Comparison of ENCODE assay signal across 1 cellular context in the genomic region with DNA sequence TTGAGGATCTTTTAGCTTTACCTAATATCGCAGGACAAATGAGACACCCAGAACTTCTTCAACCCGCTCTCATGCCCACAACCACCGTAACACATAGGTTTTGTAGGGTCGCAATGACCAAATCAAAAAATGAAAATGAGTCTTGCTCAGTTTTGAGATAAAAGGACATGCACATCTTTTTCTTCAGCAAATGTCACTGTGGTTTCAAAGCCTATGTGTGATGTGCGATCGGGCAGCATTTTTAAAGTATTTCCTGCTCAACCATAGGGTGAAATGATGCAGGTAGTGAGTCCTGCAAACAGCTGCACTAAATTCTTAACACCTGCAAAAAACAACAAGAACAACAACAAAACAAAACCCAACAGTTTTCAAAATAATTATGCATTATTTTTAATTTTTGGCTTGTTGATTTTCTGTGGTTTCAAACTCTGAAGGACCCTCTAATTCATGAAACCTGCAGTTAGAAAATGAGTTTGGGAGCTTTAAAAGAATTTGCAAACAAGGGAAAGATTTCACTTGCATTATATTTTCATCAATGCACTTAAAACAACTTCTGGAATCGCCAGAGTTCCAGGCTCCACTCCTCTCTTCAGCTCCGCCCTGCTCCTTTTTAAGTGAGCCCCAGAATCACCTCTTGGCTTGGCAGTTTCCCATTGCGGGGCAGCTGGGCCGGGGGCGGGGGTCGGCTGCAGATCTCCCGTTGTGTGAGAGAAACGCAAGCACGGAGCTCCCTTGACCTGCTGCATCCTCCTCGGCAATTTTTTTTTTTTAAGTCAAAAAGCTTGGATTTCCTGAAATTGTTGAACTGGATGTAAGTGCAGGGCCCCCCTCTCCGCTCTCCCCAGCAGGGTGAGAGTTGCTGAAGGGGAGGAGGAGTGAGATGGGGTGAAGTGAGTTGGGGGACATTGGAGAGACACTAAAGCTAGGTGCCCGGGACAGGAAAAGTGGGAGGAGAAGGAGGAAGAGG.
TF ChIP-seq lines count a peak whose summit lies in the region.

No MANE protein-coding gene starts in this region.

TF ChIP-seq in WTC11, 78 proteins besides CTCF, POLR2A, EP300 and RAD21 (continued from another document):
- TF ChIP-seq, protein P1, sequence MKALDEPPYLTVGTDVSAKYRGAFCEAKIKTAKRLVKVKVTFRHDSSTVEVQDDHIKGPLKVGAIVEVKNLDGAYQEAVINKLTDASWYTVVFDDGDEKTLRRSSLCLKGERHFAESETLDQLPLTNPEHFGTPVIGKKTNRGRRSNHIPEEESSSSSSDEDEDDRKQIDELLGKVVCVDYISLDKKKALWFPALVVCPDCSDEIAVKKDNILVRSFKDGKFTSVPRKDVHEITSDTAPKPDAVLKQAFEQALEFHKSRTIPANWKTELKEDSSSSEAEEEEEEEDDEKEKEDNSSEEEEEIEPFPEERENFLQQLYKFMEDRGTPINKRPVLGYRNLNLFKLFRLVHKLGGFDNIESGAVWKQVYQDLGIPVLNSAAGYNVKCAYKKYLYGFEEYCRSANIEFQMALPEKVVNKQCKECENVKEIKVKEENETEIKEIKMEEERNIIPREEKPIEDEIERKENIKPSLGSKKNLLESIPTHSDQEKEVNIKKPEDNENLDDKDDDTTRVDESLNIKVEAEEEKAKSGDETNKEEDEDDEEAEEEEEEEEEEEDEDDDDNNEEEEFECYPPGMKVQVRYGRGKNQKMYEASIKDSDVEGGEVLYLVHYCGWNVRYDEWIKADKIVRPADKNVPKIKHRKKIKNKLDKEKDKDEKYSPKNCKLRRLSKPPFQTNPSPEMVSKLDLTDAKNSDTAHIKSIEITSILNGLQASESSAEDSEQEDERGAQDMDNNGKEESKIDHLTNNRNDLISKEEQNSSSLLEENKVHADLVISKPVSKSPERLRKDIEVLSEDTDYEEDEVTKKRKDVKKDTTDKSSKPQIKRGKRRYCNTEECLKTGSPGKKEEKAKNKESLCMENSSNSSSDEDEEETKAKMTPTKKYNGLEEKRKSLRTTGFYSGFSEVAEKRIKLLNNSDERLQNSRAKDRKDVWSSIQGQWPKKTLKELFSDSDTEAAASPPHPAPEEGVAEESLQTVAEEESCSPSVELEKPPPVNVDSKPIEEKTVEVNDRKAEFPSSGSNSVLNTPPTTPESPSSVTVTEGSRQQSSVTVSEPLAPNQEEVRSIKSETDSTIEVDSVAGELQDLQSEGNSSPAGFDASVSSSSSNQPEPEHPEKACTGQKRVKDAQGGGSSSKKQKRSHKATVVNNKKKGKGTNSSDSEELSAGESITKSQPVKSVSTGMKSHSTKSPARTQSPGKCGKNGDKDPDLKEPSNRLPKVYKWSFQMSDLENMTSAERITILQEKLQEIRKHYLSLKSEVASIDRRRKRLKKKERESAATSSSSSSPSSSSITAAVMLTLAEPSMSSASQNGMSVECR (CRISPR knock-in tag; IDR thresholded peaks at IDR 0.05; ENCODE audit: borderline replicate concordance): no peak
- no peak for TF ChIP-seq CREM (CRISPR knock-in tag; IDR thresholded peaks at IDR 0.05)
- TF ChIP-seq, protein P2, sequence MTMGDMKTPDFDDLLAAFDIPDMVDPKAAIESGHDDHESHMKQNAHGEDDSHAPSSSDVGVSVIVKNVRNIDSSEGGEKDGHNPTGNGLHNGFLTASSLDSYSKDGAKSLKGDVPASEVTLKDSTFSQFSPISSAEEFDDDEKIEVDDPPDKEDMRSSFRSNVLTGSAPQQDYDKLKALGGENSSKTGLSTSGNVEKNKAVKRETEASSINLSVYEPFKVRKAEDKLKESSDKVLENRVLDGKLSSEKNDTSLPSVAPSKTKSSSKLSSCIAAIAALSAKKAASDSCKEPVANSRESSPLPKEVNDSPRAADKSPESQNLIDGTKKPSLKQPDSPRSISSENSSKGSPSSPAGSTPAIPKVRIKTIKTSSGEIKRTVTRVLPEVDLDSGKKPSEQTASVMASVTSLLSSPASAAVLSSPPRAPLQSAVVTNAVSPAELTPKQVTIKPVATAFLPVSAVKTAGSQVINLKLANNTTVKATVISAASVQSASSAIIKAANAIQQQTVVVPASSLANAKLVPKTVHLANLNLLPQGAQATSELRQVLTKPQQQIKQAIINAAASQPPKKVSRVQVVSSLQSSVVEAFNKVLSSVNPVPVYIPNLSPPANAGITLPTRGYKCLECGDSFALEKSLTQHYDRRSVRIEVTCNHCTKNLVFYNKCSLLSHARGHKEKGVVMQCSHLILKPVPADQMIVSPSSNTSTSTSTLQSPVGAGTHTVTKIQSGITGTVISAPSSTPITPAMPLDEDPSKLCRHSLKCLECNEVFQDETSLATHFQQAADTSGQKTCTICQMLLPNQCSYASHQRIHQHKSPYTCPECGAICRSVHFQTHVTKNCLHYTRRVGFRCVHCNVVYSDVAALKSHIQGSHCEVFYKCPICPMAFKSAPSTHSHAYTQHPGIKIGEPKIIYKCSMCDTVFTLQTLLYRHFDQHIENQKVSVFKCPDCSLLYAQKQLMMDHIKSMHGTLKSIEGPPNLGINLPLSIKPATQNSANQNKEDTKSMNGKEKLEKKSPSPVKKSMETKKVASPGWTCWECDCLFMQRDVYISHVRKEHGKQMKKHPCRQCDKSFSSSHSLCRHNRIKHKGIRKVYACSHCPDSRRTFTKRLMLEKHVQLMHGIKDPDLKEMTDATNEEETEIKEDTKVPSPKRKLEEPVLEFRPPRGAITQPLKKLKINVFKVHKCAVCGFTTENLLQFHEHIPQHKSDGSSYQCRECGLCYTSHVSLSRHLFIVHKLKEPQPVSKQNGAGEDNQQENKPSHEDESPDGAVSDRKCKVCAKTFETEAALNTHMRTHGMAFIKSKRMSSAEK (CRISPR knock-in tag; IDR thresholded peaks at IDR 0.05; ENCODE audit: borderline replicate concordance): no peak
- TF ChIP-seq, protein P3, sequence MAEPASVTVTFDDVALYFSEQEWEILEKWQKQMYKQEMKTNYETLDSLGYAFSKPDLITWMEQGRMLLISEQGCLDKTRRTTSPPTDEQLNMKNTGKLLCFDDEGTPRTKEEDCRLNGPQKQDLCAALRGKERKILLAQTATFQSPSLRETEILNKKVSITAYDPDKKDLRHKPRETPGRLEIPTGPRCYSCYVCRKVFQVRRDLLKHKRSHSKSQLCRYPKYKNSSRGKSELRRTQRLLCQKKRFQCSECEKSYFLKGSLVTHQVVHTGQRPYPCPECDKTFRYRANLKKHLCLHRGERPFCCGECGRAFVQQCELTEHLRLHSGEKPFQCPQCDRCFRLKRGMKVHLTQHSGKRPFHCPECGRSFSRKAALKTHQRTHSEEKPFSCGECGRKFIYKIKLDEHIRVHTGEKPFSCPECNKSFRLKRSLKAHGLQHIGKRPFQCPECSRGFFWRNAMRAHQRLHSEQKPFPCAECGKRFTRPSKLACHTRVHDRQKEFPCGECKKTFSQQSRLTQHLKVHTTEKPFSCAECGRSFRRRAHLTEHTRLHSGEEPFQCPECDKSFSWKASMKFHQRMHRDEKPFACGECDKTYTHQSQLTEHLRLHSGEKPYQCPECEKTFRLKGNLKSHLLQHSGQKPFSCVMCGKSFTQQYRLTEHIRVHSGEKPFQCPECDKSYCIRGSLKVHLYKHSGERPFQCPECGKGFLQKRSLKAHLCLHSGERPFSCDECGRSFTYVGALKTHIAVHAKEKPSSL (CRISPR knock-in tag; conservative IDR thresholded peaks at IDR 0.05): no peak
- TF ChIP-seq, protein P4, sequence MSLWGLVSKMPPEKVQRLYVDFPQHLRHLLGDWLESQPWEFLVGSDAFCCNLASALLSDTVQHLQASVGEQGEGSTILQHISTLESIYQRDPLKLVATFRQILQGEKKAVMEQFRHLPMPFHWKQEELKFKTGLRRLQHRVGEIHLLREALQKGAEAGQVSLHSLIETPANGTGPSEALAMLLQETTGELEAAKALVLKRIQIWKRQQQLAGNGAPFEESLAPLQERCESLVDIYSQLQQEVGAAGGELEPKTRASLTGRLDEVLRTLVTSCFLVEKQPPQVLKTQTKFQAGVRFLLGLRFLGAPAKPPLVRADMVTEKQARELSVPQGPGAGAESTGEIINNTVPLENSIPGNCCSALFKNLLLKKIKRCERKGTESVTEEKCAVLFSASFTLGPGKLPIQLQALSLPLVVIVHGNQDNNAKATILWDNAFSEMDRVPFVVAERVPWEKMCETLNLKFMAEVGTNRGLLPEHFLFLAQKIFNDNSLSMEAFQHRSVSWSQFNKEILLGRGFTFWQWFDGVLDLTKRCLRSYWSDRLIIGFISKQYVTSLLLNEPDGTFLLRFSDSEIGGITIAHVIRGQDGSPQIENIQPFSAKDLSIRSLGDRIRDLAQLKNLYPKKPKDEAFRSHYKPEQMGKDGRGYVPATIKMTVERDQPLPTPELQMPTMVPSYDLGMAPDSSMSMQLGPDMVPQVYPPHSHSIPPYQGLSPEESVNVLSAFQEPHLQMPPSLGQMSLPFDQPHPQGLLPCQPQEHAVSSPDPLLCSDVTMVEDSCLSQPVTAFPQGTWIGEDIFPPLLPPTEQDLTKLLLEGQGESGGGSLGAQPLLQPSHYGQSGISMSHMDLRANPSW (CRISPR knock-in tag; conservative IDR thresholded peaks at IDR 0.05; ENCODE audit: low read depth): no peak
- TF ChIP-seq TP53 (CRISPR knock-in tag; IDR thresholded peaks at IDR 0.05): no peak
- TF ChIP-seq, protein P5, sequence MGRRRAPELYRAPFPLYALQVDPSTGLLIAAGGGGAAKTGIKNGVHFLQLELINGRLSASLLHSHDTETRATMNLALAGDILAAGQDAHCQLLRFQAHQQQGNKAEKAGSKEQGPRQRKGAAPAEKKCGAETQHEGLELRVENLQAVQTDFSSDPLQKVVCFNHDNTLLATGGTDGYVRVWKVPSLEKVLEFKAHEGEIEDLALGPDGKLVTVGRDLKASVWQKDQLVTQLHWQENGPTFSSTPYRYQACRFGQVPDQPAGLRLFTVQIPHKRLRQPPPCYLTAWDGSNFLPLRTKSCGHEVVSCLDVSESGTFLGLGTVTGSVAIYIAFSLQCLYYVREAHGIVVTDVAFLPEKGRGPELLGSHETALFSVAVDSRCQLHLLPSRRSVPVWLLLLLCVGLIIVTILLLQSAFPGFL (CRISPR knock-in tag; IDR thresholded peaks at IDR 0.05; ENCODE audit: borderline replicate concordance): no peak
- TF ChIP-seq, protein P6, sequence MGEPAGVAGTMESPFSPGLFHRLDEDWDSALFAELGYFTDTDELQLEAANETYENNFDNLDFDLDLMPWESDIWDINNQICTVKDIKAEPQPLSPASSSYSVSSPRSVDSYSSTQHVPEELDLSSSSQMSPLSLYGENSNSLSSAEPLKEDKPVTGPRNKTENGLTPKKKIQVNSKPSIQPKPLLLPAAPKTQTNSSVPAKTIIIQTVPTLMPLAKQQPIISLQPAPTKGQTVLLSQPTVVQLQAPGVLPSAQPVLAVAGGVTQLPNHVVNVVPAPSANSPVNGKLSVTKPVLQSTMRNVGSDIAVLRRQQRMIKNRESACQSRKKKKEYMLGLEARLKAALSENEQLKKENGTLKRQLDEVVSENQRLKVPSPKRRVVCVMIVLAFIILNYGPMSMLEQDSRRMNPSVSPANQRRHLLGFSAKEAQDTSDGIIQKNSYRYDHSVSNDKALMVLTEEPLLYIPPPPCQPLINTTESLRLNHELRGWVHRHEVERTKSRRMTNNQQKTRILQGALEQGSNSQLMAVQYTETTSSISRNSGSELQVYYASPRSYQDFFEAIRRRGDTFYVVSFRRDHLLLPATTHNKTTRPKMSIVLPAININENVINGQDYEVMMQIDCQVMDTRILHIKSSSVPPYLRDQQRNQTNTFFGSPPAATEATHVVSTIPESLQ (CRISPR knock-in tag; IDR thresholded peaks at IDR 0.05): no peak
- no peak for TF ChIP-seq HMGA2 (CRISPR knock-in tag; IDR thresholded peaks at IDR 0.05)
- TF ChIP-seq IRF2 (CRISPR knock-in tag; IDR thresholded peaks at IDR 0.05; ENCODE audit: borderline replicate concordance, low read depth): no peak
